Comparison of ENCODE assay signal across 8 cellular contexts in the genomic region with DNA sequence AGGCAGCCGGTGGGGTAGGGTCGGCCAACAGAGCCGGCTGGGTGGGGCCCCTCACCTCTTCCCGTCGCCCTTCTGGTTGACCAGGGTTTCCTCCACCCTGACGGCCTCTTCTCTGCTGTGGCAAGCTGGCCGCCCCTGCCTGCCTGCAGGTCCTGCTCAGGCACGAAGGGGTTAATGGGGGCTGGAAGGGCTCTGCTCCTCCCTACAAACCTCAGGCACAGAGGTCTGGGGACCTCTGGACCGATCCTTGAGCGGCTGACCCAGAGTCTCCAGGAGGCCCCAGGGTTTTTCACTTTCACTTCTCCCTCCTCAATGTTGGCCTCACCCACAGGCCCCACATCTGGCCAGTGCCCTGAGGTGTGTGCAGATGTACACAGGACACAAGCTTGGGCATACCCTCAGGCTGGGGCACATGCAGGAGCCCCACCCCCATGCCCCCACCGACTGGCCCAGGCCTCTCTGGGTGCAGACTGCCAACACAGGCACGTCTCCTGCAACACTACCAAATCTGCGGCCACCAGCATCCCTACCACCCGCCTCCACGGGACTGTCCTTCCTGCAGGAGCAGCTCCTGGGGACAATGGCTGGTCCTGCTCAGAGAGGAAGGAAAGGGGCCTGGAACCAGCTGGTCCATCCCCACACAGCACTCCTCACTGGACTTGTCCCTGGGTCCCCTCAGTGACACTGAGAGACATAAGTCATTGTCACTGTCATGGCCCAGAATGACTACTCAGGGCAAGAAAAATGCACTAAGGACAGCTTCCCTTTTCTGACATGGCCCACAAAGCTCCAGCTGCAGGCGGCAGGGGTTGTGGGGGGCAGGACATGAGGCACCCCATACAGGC. TPM values are rescaled to one million over a fixed set of nuclear protein-coding genes. Genes with fewer than 3 reads are reported as not detected.
DNase-seq lines count a peak whose midpoint lies in the region; ATAC-seq, FAIRE-seq and TF ChIP-seq lines count a peak whose summit lies in the region.
"Had no signal": no experiment of that assay in that cellular context is flagged by ENCODE, and none has a peak within 500 bp of the region (broad histone marks: within the 10 kb centered on the region; RNA-seq: fewer than 3 reads in every experiment).

No MANE protein-coding gene starts in this region.

- no peaks in the 10 kb centered on the region; the same call in 2 of the 3 replicates for H3K9me3 Mint-ChIP-seq in GM23338
- H3K9me3 Mint-ChIP-seq in effector memory CD8-positive, alpha-beta T cell = no peaks in the 10 kb centered on the region
- H3K9me3 Mint-ChIP-seq: neural crest cell had no signal

- H3F3A ChIP-seq in GM23338 (replicated peaks; ENCODE audit: low read depth) = peaks cover 18% of the 10 kb centered on the region

- peak overlapping the region; percentile 53 for H3K4me3 Mint-ChIP-seq in GM23338
- peak overlapping the region; percentile 71 to 78 for H3K4me3 Mint-ChIP-seq in effector memory CD8-positive, alpha-beta T cell
- H3K4me3 Mint-ChIP-seq: neural crest cell had no signal

- H3K27me3 ChIP-seq in GM23338 (ENCODE audit: insufficient read depth) (peaks cover 95% of the 10 kb centered on the region), small intestine (ENCODE audit: control insufficient read depth in 2 of 2, insufficient read depth in 2 of 2, low read length in 2 of 2) (peaks cover 40 to 41% of the 10 kb centered on the region in 2 donors), body of pancreas (peaks cover 0 to 34% of the 10 kb centered on the region in 2 donors)

- ATAC-seq in GM23338 (peak; percentile 0; the same call in 2 of the 3 replicates), body of pancreas (no peak), GM19023 (IDR thresholded peaks at IDR 0.05; ENCODE audit: unreplicated experiment) (no peak)
- no peak for ATAC-seq in effector memory CD8-positive, alpha-beta T cell (replicated peaks)

- no peak for FAIRE-seq in small intestine (lab: Jason Lieb, UNC)

- TF ChIP-seq POLR2A in body of pancreas (IDR thresholded peaks at IDR 0.05) = no peak

- H3K9me3 ChIP-seq in small intestine (ENCODE audit: control insufficient read depth, low read depth) (no peaks in the 10 kb centered on the region), body of pancreas (no peaks in the 10 kb centered on the region)

- peak; percentile 61 for DNase-seq in GM23338 (ENCODE audit: low spot score)
- peak; percentile 54 for DNase-seq in NOMO-1 treated with dmso at 0.1 percent for 144 hours (lab: John Stamatoyannopoulos, UW; ENCODE audit: unreplicated experiment)
- DNase-seq in effector memory CD8-positive, alpha-beta T cell = no peak
- DNase-seq in small intestine = peak; percentile 45
- no peak for DNase-seq in body of pancreas
- DNase-seq in NCI-H82 treated with DMSO at 0.1 percent for 48 hours (lab: John Stamatoyannopoulos, UW; ENCODE audit: unreplicated experiment) = no peak

- intact Hi-C loops in body of pancreas (cut with DNase I) = no loop called here

- WGBS in small intestine, 3 donors = 19 to 26% (median 20%) methylated on average over 13 to 16 of the region's 16 CpGs
- 26 to 30% methylated on average over 5 to 15 of the region's 16 CpGs for WGBS in body of pancreas, 2 donors

- no peak overlapping the region for H3K27ac ChIP-seq in GM23338 (ENCODE audit: low read depth)
- no peak overlapping the region for H3K27ac ChIP-seq in small intestine (ENCODE audit: low read depth in 1 of 2, low read length in 1 of 2)
- H3K27ac ChIP-seq in body of pancreas = no peak overlapping the region

- H3K36me3 Mint-ChIP-seq in GM23338 (ENCODE audit: low read depth) = peaks cover 5% of the 10 kb centered on the region; the same call in 1 of the 3 replicates
- peaks cover 3% of the 10 kb centered on the region for H3K36me3 Mint-ChIP-seq in effector memory CD8-positive, alpha-beta T cell (ENCODE audit: insufficient read depth)

- H3K4me1 Mint-ChIP-seq in GM23338 = peaks cover 26% of the 10 kb centered on the region
- peaks cover 24% of the 10 kb centered on the region in 2 donors for H3K4me1 Mint-ChIP-seq in effector memory CD8-positive, alpha-beta T cell (ENCODE audit: low read depth in 2 of 2)

- H3K36me3 ChIP-seq in GM23338 (ENCODE audit: insufficient read depth) = no peaks in the 10 kb centered on the region
- H3K36me3 ChIP-seq in small intestine (ENCODE audit: control insufficient read depth in 2 of 2, insufficient read depth in 2 of 2, low read length in 2 of 2) = no peaks in the 10 kb centered on the region
- no peaks in the 10 kb centered on the region for H3K36me3 ChIP-seq in body of pancreas (replicated peaks in 1 of 2; ENCODE audit: insufficient read depth in 1 of 2, low read depth in 2 of 2)

- peaks cover 22% of the 10 kb centered on the region for H3K4me1 ChIP-seq in GM23338 (ENCODE audit: insufficient read depth)
- peaks cover 0 to 4% of the 10 kb centered on the region in 2 donors for H3K4me1 ChIP-seq in small intestine (ENCODE audit: control insufficient read depth in 2 of 2, insufficient read depth in 1 of 2, low read depth in 1 of 2, low read length in 1 of 2)
- peaks cover 35% of the 10 kb centered on the region for H3K4me1 ChIP-seq in body of pancreas

- peaks cover 9% of the 10 kb centered on the region for H4K20me1 ChIP-seq in GM23338 (replicated peaks; ENCODE audit: insufficient read depth)

- peak overlapping the region; percentile 78 for H3K4me2 ChIP-seq in GM23338

- H3K27me3 Mint-ChIP-seq in GM23338 (ENCODE audit: insufficient read depth, low read depth, poor library complexity) = peaks cover 89% of the 10 kb centered on the region
- H3K27me3 Mint-ChIP-seq in effector memory CD8-positive, alpha-beta T cell = peaks cover 60 to 94% of the 10 kb centered on the region in 2 donors

- no peak overlapping the region for H3K27ac Mint-ChIP-seq in GM23338
- H3K27ac Mint-ChIP-seq in effector memory CD8-positive, alpha-beta T cell = no peak overlapping the region

- no peaks in the 10 kb centered on the region for H3K9me2 ChIP-seq in GM23338 (ENCODE audit: insufficient read depth)

- TF ChIP-seq CTCF in GM23338 (conservative IDR thresholded peaks at IDR 0.05; ENCODE audit: low read depth in 2 of 2) = no peak
- no peak for TF ChIP-seq CTCF in body of pancreas (IDR thresholded peaks at IDR 0.05)

- no peaks in the 10 kb centered on the region for H3K79me2 ChIP-seq in GM23338 (replicated peaks; ENCODE audit: insufficient read depth)

- 0 out of 2 replicates have a peak overlapping the region, but pooled peaks have one; percentile 28 for H2AFZ ChIP-seq in GM23338

- H3K4me3 ChIP-seq in GM23338 = peak overlapping the region; percentile 53
- H3K4me3 ChIP-seq in small intestine (ENCODE audit: low read depth in 1 of 2, low read length in 2 of 2) = peak overlapping the region in 1 of 2 donors; percentile 42
- no peak overlapping the region for H3K4me3 ChIP-seq in body of pancreas

TF ChIP-seq in GM23338, 12 proteins besides CTCF, POLR2A, EP300 and RAD21:
- TF ChIP-seq EZH2 (IDR thresholded peaks at IDR 0.05; ENCODE audit: low read depth, unreplicated experiment) = peak; percentile 86
- no peak for TF ChIP-seq POLR2AphosphoS5 (IDR thresholded peaks at IDR 0.05; ENCODE audit: low read depth)

RNA-seq across cellular contexts. Expression of gene TBX1, which starts 3.2 kb away (rescaled TPM):
- 0.23 and 0.66 TPM in 2 replicates for total RNA-seq in GM23338 (2014; rRNA removed; shearing (Covaris generic))
- 0.19 TPM in 2 replicates for polyA plus RNA-seq in GM23338 (2016; fragmentation: Nextera tagmentation; extraction: Ambion mirVana)
- polyA plus RNA-seq in small intestine = 1 to 10 TPM in 2 of 3 donors, not detected in 1; 1.1 to 4.8 TPM
- total RNA-seq in body of pancreas = 1 to 10 TPM in 1 of 2 donors, not detected in 1; 1.0 TPM
- total RNA-seq: neural crest cell had no signal

RNA-seq across cellular contexts. Expression of gene GP1BB, which starts 34.0 kb away (rescaled TPM):
- 1.3 TPM in 1 of 2 replicates, not detected in the other for total RNA-seq in GM23338 (2014; rRNA removed; shearing (Covaris generic))
- polyA plus RNA-seq in GM23338 (2016; fragmentation: Nextera tagmentation; extraction: Ambion mirVana) (0.53 and 1.1 TPM in 2 replicates), small intestine (1 to 10 TPM in 2 of 3 donors, under 1 TPM in 1; 0.67 to 1.4 (median 1.3) TPM)
- total RNA-seq in body of pancreas = 10 to 100 TPM in 1 of 2 donors, 1 to 10 TPM in 1; 6.2 to 29.7 TPM

RNA-seq across cellular contexts. Expression of gene SEPTIN5, which starts 43.1 kb away (rescaled TPM):
- 7.7 and 17.2 TPM in 2 replicates for total RNA-seq in GM23338 (2014; rRNA removed; shearing (Covaris generic))
- 4.3 and 5.6 TPM in 2 replicates for polyA plus RNA-seq in GM23338 (2016; fragmentation: Nextera tagmentation; extraction: Ambion mirVana)
- polyA plus RNA-seq in small intestine = 1 to 10 TPM; 2.2 to 9.9 (median 2.2) TPM
- 10 to 100 TPM; 15.0 to 15.2 TPM for total RNA-seq in body of pancreas

Comparison
In these comparisons a context has a peak if more than half of its experiments do, and no peak if none do; other contexts are left out.
1. DNase-seq: peak in GM23338 (single experiment), NOMO-1 treated with dmso at 0.1 percent for 144 hours (single experiment) and small intestine (single experiment); none in effector memory CD8-positive, alpha-beta T cell (0 of 3), body of pancreas (0 of 4) and NCI-H82 treated with DMSO at 0.1 percent for 48 hours (single experiment).